Comparison of ENCODE assay signal across 19 cellular contexts in the genomic region with DNA sequence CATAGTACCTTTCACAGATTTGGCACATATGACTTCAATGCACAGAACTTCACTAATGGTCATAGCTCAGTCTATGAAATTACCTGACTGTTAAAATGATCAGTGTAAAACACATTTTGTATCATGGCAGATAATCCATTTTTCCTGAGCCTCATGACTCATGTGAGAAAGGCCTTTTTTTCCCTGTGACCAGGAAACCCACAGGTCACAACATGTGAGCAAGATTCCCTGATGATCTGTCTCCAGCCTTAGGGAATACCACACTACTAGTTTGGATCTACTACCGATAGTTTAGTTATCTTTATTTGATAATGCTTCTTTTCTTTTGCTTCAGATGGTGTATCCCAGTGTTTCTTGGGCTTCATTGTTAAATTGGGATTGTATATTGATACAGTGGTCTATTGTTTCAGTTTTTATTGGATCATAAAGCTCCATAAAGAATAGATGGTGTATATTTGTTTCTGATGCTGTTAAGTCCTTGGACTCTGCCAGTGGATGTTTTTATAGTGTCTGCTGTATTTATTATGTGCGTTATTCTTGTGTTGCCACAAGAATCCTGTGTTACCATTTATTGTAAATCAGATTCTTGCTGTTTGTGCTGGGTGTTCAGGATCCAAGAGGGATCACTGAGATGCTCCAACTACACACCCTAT.
DNase-seq lines count a peak whose midpoint lies in the region; ATAC-seq and TF ChIP-seq lines count a peak whose summit lies in the region.
"Had no signal": no experiment of that assay in that cellular context is flagged by ENCODE, and none has a peak within 500 bp of the region (broad histone marks: within the 10 kb centered on the region; RNA-seq: fewer than 3 reads in every experiment).

No MANE protein-coding gene starts in this region.

- intact Hi-C loops in colonic mucosa (cut with DNase I), result no loop called here

- H3K4me3 ChIP-seq in epithelial cell of esophagus (ENCODE audit: low read length) (no peak overlapping the region), colonic mucosa (no peak overlapping the region)
- H3K4me3 ChIP-seq: GM23248 had no signal

- CTCF ChIA-PET in RWPE1 (lab: Yijun Ruan, JAX), result interaction anchor here (0.7 kb wide), 1 partner anchor 48 kb away, joined by 3 read pairs; no protein-coding TSS in a partner anchor
- CTCF ChIA-PET in activated CD8-positive, alpha-beta T cell treated with anti-CD3 and anti-CD28 coated beads, Interleukin-2, amount 10 ng/mL, durations not matched to agents 7 days and 5 days (lab: Charles Lee), result no interaction called here

- no peak for ATAC-seq in activated CD8-positive, alpha-beta T cell treated with anti-CD3 and anti-CD28 coated beads, Interleukin-2, amount 10 ng/mL, durations not matched to agents 7 days and 5 days
- no peak for ATAC-seq in GM18870 (IDR thresholded peaks at IDR 0.05; ENCODE audit: unreplicated experiment)

- no peak overlapping the region for H3K27ac Mint-ChIP-seq in activated CD8-positive, alpha-beta T cell treated with anti-CD3 and anti-CD28 coated beads, Interleukin-2, amount 10 ng/mL, durations not matched to agents 7 days and 5 days
- H3K27ac Mint-ChIP-seq: B cell, CD14-positive monocyte, H9, HFFc6, IgD-negative memory B cell had no signal

- no peaks in the 10 kb centered on the region for H3K4me1 ChIP-seq in colonic mucosa

- no peak overlapping the region for H3K27ac ChIP-seq in RWPE1
- no peak overlapping the region for H3K27ac ChIP-seq in colonic mucosa
- H3K27ac ChIP-seq: GM23248 had no signal

- H3K36me3 ChIP-seq in colonic mucosa, result no peaks in the 10 kb centered on the region

- no peaks in the 10 kb centered on the region for H3K9me3 ChIP-seq in colonic mucosa

- H3K9me3 Mint-ChIP-seq in activated CD8-positive, alpha-beta T cell treated with anti-CD3 and anti-CD28 coated beads, Interleukin-2, amount 10 ng/mL, durations not matched to agents 7 days and 5 days (ENCODE audit: insufficient read depth), result no peaks in the 10 kb centered on the region

- no peaks in the 10 kb centered on the region for H3K4me1 Mint-ChIP-seq in activated CD8-positive, alpha-beta T cell treated with anti-CD3 and anti-CD28 coated beads, Interleukin-2, amount 10 ng/mL, durations not matched to agents 7 days and 5 days (ENCODE audit: low read depth)
- H3K4me1 Mint-ChIP-seq: H9 had no signal

- no peak overlapping the region for H3K9ac ChIP-seq in colonic mucosa (ENCODE audit: low read depth in 2 of 2, low read length in 2 of 2)
- H3K9ac ChIP-seq: GM23248 had no signal

- POLR2A ChIA-PET in RWPE1 (lab: Yijun Ruan, JAX; ENCODE audit: low non-redundant PET), result no interaction called here
- POLR2A ChIA-PET in activated CD8-positive, alpha-beta T cell treated with anti-CD3 and anti-CD28 coated beads, Interleukin-2, amount 10 ng/mL, durations not matched to agents 7 days and 5 days (lab: Charles Lee), result no interaction called here

- no peak for TF ChIP-seq CTCF in RWPE1 (conservative IDR thresholded peaks at IDR 0.05; ENCODE audit: low read depth)
- no peak for TF ChIP-seq CTCF in epithelial cell of esophagus (IDR thresholded peaks at IDR 0.05; ENCODE audit: insufficient read depth, low read depth, low read length, missing control alignments)
- TF ChIP-seq CTCF in colonic mucosa (IDR thresholded peaks at IDR 0.05), result no peak

- no peak overlapping the region for H3K4me3 Mint-ChIP-seq in activated CD8-positive, alpha-beta T cell treated with anti-CD3 and anti-CD28 coated beads, Interleukin-2, amount 10 ng/mL, durations not matched to agents 7 days and 5 days
- H3K4me3 Mint-ChIP-seq: B cell, CD14-positive monocyte, H9, HFFc6, IgD-negative memory B cell had no signal

- no peaks in the 10 kb centered on the region for H3K36me3 Mint-ChIP-seq in activated CD8-positive, alpha-beta T cell treated with anti-CD3 and anti-CD28 coated beads, Interleukin-2, amount 10 ng/mL, durations not matched to agents 7 days and 5 days (ENCODE audit: low read depth)
- H3K36me3 Mint-ChIP-seq: CD14-positive monocyte had no signal

- peaks cover 13% of the 10 kb centered on the region for H3K27me3 Mint-ChIP-seq in activated CD8-positive, alpha-beta T cell treated with anti-CD3 and anti-CD28 coated beads, Interleukin-2, amount 10 ng/mL, durations not matched to agents 7 days and 5 days (ENCODE audit: low read depth)

- DNase-seq in HPDE6-E6E7 (ENCODE audit: extremely low spot score) (peak; percentile 28), RWPE1 (ENCODE audit: low spot score) (peak; percentile 77), epithelial cell of esophagus (ENCODE audit: low read depth) (peak; percentile 88), kidney tubule cell (ENCODE audit: low spot score) (peak; percentile 35), colonic mucosa (no peak)
- DNase-seq in activated CD8-positive, alpha-beta T cell treated with anti-CD3 and anti-CD28 coated beads, Interleukin-2, amount 10 ng/mL, durations not matched to agents 7 days and 5 days, result no peak
- DNase-seq: GM23248, H9, HFFc6, NCI-H1694, NCI-H2081 treated with DMSO at 0.1 percent for 48 hours, NCI-H2171 treated with DMSO at 0.1 percent for 48 hours, NCI-H524 treated with DMSO at 0.1 percent for 48 hours, NCI-H82, Right ventricle myocardium superior had no signal

- no peaks in the 10 kb centered on the region for H3K27me3 ChIP-seq in colonic mucosa

Comparison
In these comparisons a context has a peak if more than half of its experiments do, and no peak if none do; other contexts are left out.
1. DNase-seq: peak in HPDE6-E6E7 (single experiment), RWPE1 (single experiment), epithelial cell of esophagus (single experiment) and kidney tubule cell (single experiment); none in activated CD8-positive, alpha-beta T cell treated with anti-CD3 and anti-CD28 coated beads, Interleukin-2, amount 10 ng/mL, durations not matched to agents 7 days and 5 days (single experiment) and colonic mucosa (single experiment).